Comparison of ENCODE assay signal across 23 cellular contexts in genomic region chr18:79608069-79608468, GRCh38.
DNase-seq lines count a peak whose midpoint lies in the region; ATAC-seq and TF ChIP-seq lines count a peak whose summit lies in the region.
"Had no signal": no experiment of that assay in that cellular context is flagged by ENCODE, and none has a peak within 500 bp of the region (broad histone marks: within the 10 kb centered on the region; RNA-seq: fewer than 3 reads in every experiment).

No MANE protein-coding gene starts in this region.

- no peaks in the 10 kb centered on the region for H3K9me3 ChIP-seq in right cardiac atrium (ENCODE audit: control insufficient read depth, low read length)
- no peaks in the 10 kb centered on the region for H3K9me3 ChIP-seq in sigmoid colon
- H3K9me3 ChIP-seq in naive thymus-derived CD4-positive, alpha-beta T cell (ENCODE audit: control insufficient read depth in 2 of 3, low read length in 3 of 3), result no peaks in the 10 kb centered on the region
- H3K9me3 ChIP-seq: HAP-1, SJSA1 had no signal

- TF ChIP-seq POLR2A in sigmoid colon (IDR thresholded peaks at IDR 0.05), result no peak

- no peaks in the 10 kb centered on the region for H3K4me1 Mint-ChIP-seq in naive thymus-derived CD4-positive, alpha-beta T cell
- H3K4me1 Mint-ChIP-seq: IgD-negative memory B cell had no signal

- no peak for TF ChIP-seq EP300 in sigmoid colon (IDR thresholded peaks at IDR 0.05)

- intact Hi-C loops in right cardiac atrium (cut with DNase I) (no loop called here), cardiac septum (cut with DNase I) (no loop called here), sigmoid colon (cut with DNase I) (no loop called here)
- intact Hi-C loops in naive thymus-derived CD4-positive, alpha-beta T cell (cut with micrococcal nuclease), result no loop called here

- POLR2A ChIA-PET in naive thymus-derived CD4-positive, alpha-beta T cell (lab: Charles Lee), result no interaction called here

- ATAC-seq in right cardiac atrium (no peak), GM19452 (IDR thresholded peaks at IDR 0.05; ENCODE audit: unreplicated experiment) (no peak), HG03095 (IDR thresholded peaks at IDR 0.05; ENCODE audit: unreplicated experiment) (no peak)
- ATAC-seq in naive thymus-derived CD4-positive, alpha-beta T cell, result no peak
- ATAC-seq: GM23338 had no signal

- H3K27me3 ChIP-seq in right cardiac atrium (ENCODE audit: control insufficient read depth, insufficient read depth) (no peaks in the 10 kb centered on the region), sigmoid colon (no peaks in the 10 kb centered on the region)
- H3K27me3 ChIP-seq in naive thymus-derived CD4-positive, alpha-beta T cell (ENCODE audit: control insufficient read depth in 2 of 2, insufficient read depth in 2 of 2, low read length in 2 of 2), result no peaks in the 10 kb centered on the region
- H3K27me3 ChIP-seq: SJSA1 had no signal

- TF ChIP-seq CTCF in coronary artery (IDR thresholded peaks at IDR 0.05) (no peak), sigmoid colon (IDR thresholded peaks at IDR 0.05) (no peak)

- H3K9me3 Mint-ChIP-seq in naive thymus-derived CD4-positive, alpha-beta T cell, result no peaks in the 10 kb centered on the region
- H3K9me3 Mint-ChIP-seq: CD4-positive, alpha-beta T cell; GM23338; IgD-negative memory B cell had no signal

- CTCF ChIA-PET in naive thymus-derived CD4-positive, alpha-beta T cell (lab: Charles Lee), result no interaction called here

- WGBS in right cardiac atrium, result 89% methylated on average over 9 of the region's 9 CpGs
- WGBS in sigmoid colon, 2 donors, result 82 to 93% methylated on average over 9 of the region's 9 CpGs

- no peaks in the 10 kb centered on the region for H3K36me3 ChIP-seq in sigmoid colon
- no peaks in the 10 kb centered on the region for H3K36me3 ChIP-seq in naive thymus-derived CD4-positive, alpha-beta T cell (ENCODE audit: control insufficient read depth in 2 of 3, insufficient read depth in 3 of 3, low read length in 3 of 3)
- H3K36me3 ChIP-seq: HAP-1, SJSA1 had no signal

- H3K36me3 Mint-ChIP-seq in naive thymus-derived CD4-positive, alpha-beta T cell, result no peaks in the 10 kb centered on the region
- H3K36me3 Mint-ChIP-seq: IgD-negative memory B cell had no signal

- no peak overlapping the region for H3K27ac ChIP-seq in right cardiac atrium (ENCODE audit: low read length)
- H3K27ac ChIP-seq in coronary artery, result no peak overlapping the region
- no peak overlapping the region for H3K27ac ChIP-seq in sigmoid colon
- H3K27ac ChIP-seq in naive thymus-derived CD4-positive, alpha-beta T cell (ENCODE audit: low read depth, low read length), result no peak overlapping the region
- H3K27ac ChIP-seq: SJSA1 had no signal

- DNase-seq in right cardiac atrium, result peak in 2 of 3 donors; percentile 20 to 37
- no peak for DNase-seq in cardiac septum (ENCODE audit: low spot score)
- DNase-seq in coronary artery (ENCODE audit: low spot score), result peak; percentile 28
- DNase-seq in mesenteric fat pad (ENCODE audit: low spot score), result peak; percentile 76
- DNase-seq in sigmoid colon, result peak; percentile 43
- DNase-seq in naive thymus-derived CD4-positive, alpha-beta T cell, result no peak
- DNase-seq: CD4-positive, alpha-beta T cell; COR-L47; DMS79 treated with DMSO at 0.1 percent for 48 hours; MV-4-11; NCI-H1105 treated with DMSO at 0.1 percent for 48 hours; NCI-H2029 treated with DMSO at 0.1 percent for 48 hours; NCI-H2171; NCI-H345; NCI-H524; NCI-H774; NK-92 treated with Interleukin-12 subunit alpha and Interleukin-12 subunit beta, amount 100 ng/mL, for 24 hours had no signal

- no peak overlapping the region for H3K27ac Mint-ChIP-seq in naive thymus-derived CD4-positive, alpha-beta T cell
- H3K27ac Mint-ChIP-seq: CD4-positive, alpha-beta T cell; GM23338; IgD-negative memory B cell had no signal

- H3K4me3 Mint-ChIP-seq in naive thymus-derived CD4-positive, alpha-beta T cell, result no peak overlapping the region
- H3K4me3 Mint-ChIP-seq: CD4-positive, alpha-beta T cell; GM23338; IgD-negative memory B cell had no signal

- H3K4me1 ChIP-seq in right cardiac atrium (ENCODE audit: control insufficient read depth, insufficient read depth, low read length) (no peaks in the 10 kb centered on the region), sigmoid colon (no peaks in the 10 kb centered on the region)
- no peaks in the 10 kb centered on the region for H3K4me1 ChIP-seq in naive thymus-derived CD4-positive, alpha-beta T cell (ENCODE audit: control insufficient read depth in 2 of 2, insufficient read depth in 2 of 2, low read length in 2 of 2)
- H3K4me1 ChIP-seq: HAP-1 had no signal

- peaks cover 0 to 9% (median 0%) of the 10 kb centered on the region in 5 donors for H3K27me3 Mint-ChIP-seq in naive thymus-derived CD4-positive, alpha-beta T cell
- H3K27me3 Mint-ChIP-seq: CD4-positive, alpha-beta T cell had no signal

- no peak overlapping the region for H3K4me3 ChIP-seq in right cardiac atrium (ENCODE audit: low read length)
- H3K4me3 ChIP-seq in coronary artery, result no peak overlapping the region
- H3K4me3 ChIP-seq in sigmoid colon, result no peak overlapping the region
- no peak overlapping the region for H3K4me3 ChIP-seq in naive thymus-derived CD4-positive, alpha-beta T cell (ENCODE audit: low read length)
- H3K4me3 ChIP-seq: GM23338, HAP-1, SJSA1 had no signal

Comparison
In these comparisons a context has a peak if more than half of its experiments do, and no peak if none do; other contexts are left out.
1. DNase-seq: peak in right cardiac atrium (2 of 3), coronary artery (single experiment), mesenteric fat pad (single experiment) and sigmoid colon (single experiment); none in cardiac septum (single experiment) and naive thymus-derived CD4-positive, alpha-beta T cell (0 of 9).